In the genomic region with DNA sequence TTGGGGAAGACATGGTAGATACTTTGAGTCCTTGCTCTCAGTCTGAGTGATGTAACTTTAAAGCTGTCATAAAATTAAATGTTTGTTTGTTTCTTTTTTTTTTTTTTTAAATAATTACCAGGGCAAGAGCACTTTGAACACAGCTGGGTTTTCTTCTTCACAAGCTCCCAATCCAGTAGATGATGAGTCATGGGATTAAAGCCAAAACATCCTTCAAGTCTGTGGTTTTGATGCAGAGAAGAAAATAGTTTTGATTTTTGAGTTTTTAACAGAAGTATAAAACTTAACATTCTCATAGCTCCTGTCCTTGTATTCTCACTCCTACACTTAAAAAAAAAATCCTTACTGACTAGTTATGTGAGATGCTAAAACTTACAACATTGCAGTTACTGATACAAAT, we compare ENCODE assay signal across 11 cellular contexts. TPM values are rescaled to one million over a fixed set of nuclear protein-coding genes. Genes with fewer than 3 reads are reported as not detected.
DNase-seq lines count a peak whose midpoint lies in the region; ATAC-seq, FAIRE-seq and TF ChIP-seq lines count a peak whose summit lies in the region.
"Had no signal": no experiment of that assay in that cellular context is flagged by ENCODE, and none has a peak within 500 bp of the region (broad histone marks: within the 10 kb centered on the region; RNA-seq: fewer than 3 reads in every experiment).

No MANE protein-coding gene starts in this region.

- peak; percentile 46 for FAIRE-seq in RCC 7860 (lab: Jason Lieb, UNC)

- H3K4me2 ChIP-seq in GM23248 (ENCODE audit: unreplicated experiment), result no peak overlapping the region
- no peak overlapping the region for H3K4me2 ChIP-seq in OCI-LY7 (ENCODE audit: low read length)

- DNase-seq in GM23248 (peak; percentile 79), RCC 7860 (ENCODE audit: low spot score) (no peak), epithelial cell of esophagus (ENCODE audit: low read depth) (peak; percentile 73), skeletal muscle cell (ENCODE audit: low read depth) (peak; percentile 77), OCI-LY7 (ENCODE audit: low spot score) (no peak), right atrium auricular region (ENCODE audit: low spot score) (no peak)
- DNase-seq: activated CD4-positive, alpha-beta T cell treated with anti-CD3 and anti-CD28 coated beads, Interleukin-2, amount 50 U/mL, for 4 hours; MM.1S; NCI-H524 treated with DMSO at 0.1 percent for 48 hours had no signal

- H4K20me1 ChIP-seq in GM23248 (ENCODE audit: insufficient read depth) (no peaks in the 10 kb centered on the region), OCI-LY7 (ENCODE audit: insufficient read depth, low read length) (no peaks in the 10 kb centered on the region)

- no TSS peak for BruUV-seq in OCI-LY7 (replicated peaks; lab: Mats Ljungman, UMichigan)

- H3K4me1 ChIP-seq in GM23248 (ENCODE audit: insufficient read depth) (peaks cover 8% of the 10 kb centered on the region; the same call in 1 of the 2 replicates), OCI-LY7 (ENCODE audit: insufficient read depth, low read length, poor library complexity, severe bottlenecking) (no peaks in the 10 kb centered on the region), right atrium auricular region (peaks cover 0 to 1% of the 10 kb centered on the region in 2 donors)

- CTCF ChIA-PET in OCI-LY7 (lab: Charles Lee; ENCODE audit: unreplicated experiment), result no interaction called here

- ATAC-seq in HG02938 (IDR thresholded peaks at IDR 0.05; ENCODE audit: unreplicated experiment), result no peak
- ATAC-seq: natural killer cell treated with Interleukin-12 subunit alpha and Interleukin-12 subunit beta and Interleukin-15 and Interleukin-18, amount 100 ng/mL, for 72 hours had no signal

- H3K27ac ChIP-seq in GM23248 (no peak overlapping the region), OCI-LY7 (ENCODE audit: low read depth, low read length, poor library complexity, severe bottlenecking) (no peak overlapping the region), right atrium auricular region (no peak overlapping the region)

- H3K9me2 ChIP-seq in GM23248 (ENCODE audit: insufficient read depth) (no peaks in the 10 kb centered on the region), OCI-LY7 (ENCODE audit: insufficient read depth, low read length) (no peaks in the 10 kb centered on the region)

- intact Hi-C loops in OCI-LY7 (cut with micrococcal nuclease; ENCODE audit: unreplicated experiment), result no loop called here

- H3F3A ChIP-seq in GM23248 (ENCODE audit: insufficient read depth), result no peaks in the 10 kb centered on the region

- H2AFZ ChIP-seq in GM23248, result no peak overlapping the region
- H2AFZ ChIP-seq in OCI-LY7 (ENCODE audit: low read length), result no peak overlapping the region

- no peak for TF ChIP-seq CTCF in epithelial cell of esophagus (IDR thresholded peaks at IDR 0.05; ENCODE audit: insufficient read depth, low read depth, low read length, missing control alignments)
- no peak for TF ChIP-seq CTCF in OCI-LY7 (conservative IDR thresholded peaks at IDR 0.05; ENCODE audit: low read length)
- TF ChIP-seq CTCF in right atrium auricular region (IDR thresholded peaks at IDR 0.05), result no peak

- H3K9ac ChIP-seq in GM23248, result no peak overlapping the region

- no peaks in the 10 kb centered on the region for H3K9me3 ChIP-seq in GM23248 (ENCODE audit: low read depth)
- no peaks in the 10 kb centered on the region for H3K9me3 ChIP-seq in OCI-LY7 (ENCODE audit: low read length)
- no peaks in the 10 kb centered on the region for H3K9me3 ChIP-seq in right atrium auricular region

- in situ Hi-C loops in GM23248 (cut with MboI), result no loop called here

- no peaks in the 10 kb centered on the region for H3K36me3 ChIP-seq in GM23248 (ENCODE audit: low read depth)
- H3K36me3 ChIP-seq in OCI-LY7 (ENCODE audit: insufficient read depth, low read length), result no peaks in the 10 kb centered on the region
- no peaks in the 10 kb centered on the region for H3K36me3 ChIP-seq in right atrium auricular region

- H3K4me3 ChIP-seq in GM23248, result no peak overlapping the region
- H3K4me3 ChIP-seq in epithelial cell of esophagus (ENCODE audit: low read length), result no peak overlapping the region
- H3K4me3 ChIP-seq in skeletal muscle cell (ENCODE audit: low read depth, low read length), result no peak overlapping the region
- H3K4me3 ChIP-seq in OCI-LY7 (ENCODE audit: low read depth, low read length, poor library complexity, severe bottlenecking), result no peak overlapping the region
- H3K4me3 ChIP-seq in right atrium auricular region, result no peak overlapping the region

- POLR2A ChIA-PET in OCI-LY7 (lab: Charles Lee), result interaction anchor here (0.6 kb wide), 1 partner anchor 382 kb away, joined by 3 read pairs; no protein-coding TSS in a partner anchor

- H3K27me3 ChIP-seq in GM23248 (replicated peaks; ENCODE audit: insufficient read depth) (no peaks in the 10 kb centered on the region), right atrium auricular region (peaks cover 1 to 2% of the 10 kb centered on the region in 2 donors)

- H3K79me2 ChIP-seq in GM23248 (ENCODE audit: insufficient read depth) (no peaks in the 10 kb centered on the region), OCI-LY7 (ENCODE audit: insufficient read depth, low read depth, low read length) (no peaks in the 10 kb centered on the region)

RNA-seq across cellular contexts. Expression of a gene that starts 34.8 kb away (rescaled TPM):
- total RNA-seq in GM23248 (2014; rRNA removed; shearing (Covaris generic)), result 0.89 TPM in 1 of 2 replicates, not detected in the other
- 0.08 TPM in 1 of 2 replicates, not detected in the other for polyA plus RNA-seq in GM23248 (2016; fragmentation: Nextera tagmentation; extraction: Ambion mirVana)
- not detected in 2 replicates for total RNA-seq in OCI-LY7 (2014; rRNA removed; shearing (Covaris generic))
- total RNA-seq in OCI-LY7 (2022) (not detected in 2 replicates), right atrium auricular region (under 1 TPM in 1 of 2 donors, not detected in 1; 0.16 TPM)

Comparison
In these comparisons a context has a peak if more than half of its experiments do, and no peak if none do; other contexts are left out.
1. DNase-seq: peak in GM23248 (single experiment), epithelial cell of esophagus (single experiment) and skeletal muscle cell (single experiment); none in RCC 7860 (single experiment), OCI-LY7 (single experiment) and right atrium auricular region (single experiment).